In genomic region chr22:24752091-24752623, GRCh38 we compare ENCODE assay signal across 27 cellular contexts. TPM values are rescaled to one million over a fixed set of nuclear protein-coding genes. Genes with fewer than 3 reads are reported as not detected.
"Had no signal": no experiment of that assay in that cellular context is flagged by ENCODE, and none has a peak within 500 bp of the region (broad histone marks: within the 10 kb centered on the region; RNA-seq: fewer than 3 reads in every experiment).

No MANE protein-coding gene starts in this region.

- H3K4me1 ChIP-seq: ascending aorta, body of pancreas, SJSA1 had no signal

- H3K4me3 Mint-ChIP-seq: activated CD4-positive, alpha-beta T cell treated with anti-CD3 and anti-CD28 coated beads, Interleukin-2, amount 10 ng/mL, durations not matched to agents 24 days and 14 days; activated naive CD8-positive, alpha-beta T cell treated with anti-CD3 and anti-CD28 coated beads, Interleukin-2, amount 50 U/mL, for 24 hours; activated T-cell treated with anti-CD3 and anti-CD28 coated beads, Interleukin-2, amount 50 U/mL, for 4 hours; central memory CD8-positive, alpha-beta T cell had no signal

- H3K4me1 Mint-ChIP-seq: activated CD4-positive, alpha-beta T cell treated with anti-CD3 and anti-CD28 coated beads, Interleukin-2, amount 10 ng/mL, durations not matched to agents 24 days and 14 days had no signal

- H3K27ac ChIP-seq: ascending aorta, body of pancreas, SJSA1 had no signal

- H3K27ac Mint-ChIP-seq: activated CD4-positive, alpha-beta T cell treated with anti-CD3 and anti-CD28 coated beads, Interleukin-2, amount 10 ng/mL, durations not matched to agents 24 days and 14 days; activated naive CD4-positive, alpha-beta T cell treated with anti-CD3 and anti-CD28 coated beads, Interleukin-2, amount 50 U/mL, for 72 hours; activated naive CD8-positive, alpha-beta T cell treated with anti-CD3 and anti-CD28 coated beads, Interleukin-2, amount 50 U/mL, for 24 hours had no signal

- H3K9me3 ChIP-seq: ascending aorta, body of pancreas, SJSA1 had no signal

- H3K4me3 ChIP-seq: ascending aorta, body of pancreas, SJSA1 had no signal

- DNase-seq: activated CD4-positive, alpha-beta T cell treated with anti-CD3 and anti-CD28 coated beads, Interleukin-2, amount 10 ng/mL, durations not matched to agents 24 days and 14 days; activated CD4-positive, alpha-beta T cell treated with anti-CD3 and anti-CD28 coated beads, Interleukin-2, amount 50 U/mL, for 48 hours; activated CD4-positive, CD25-positive, alpha-beta regulatory T cell treated with anti-CD3 and anti-CD28 coated beads, Interleukin-2, amount 50 U/mL, for 72 hours; activated CD8-positive, alpha-beta memory T cell treated with anti-CD3 and anti-CD28 coated beads for 24 hours; activated effector memory CD4-positive, alpha-beta T cell treated with anti-CD3 and anti-CD28 coated beads, Interleukin-2, amount 50 U/mL, for 16 hours; activated naive CD4-positive, alpha-beta T cell treated with Interleukin-2 at 50 U/mL for 16 hours; activated naive CD8-positive, alpha-beta T cell treated with anti-CD3 and anti-CD28 coated beads, Interleukin-2, amount 50 U/mL, for 24 hours; activated T-cell treated with anti-CD3 and anti-CD28 coated beads, Interleukin-2, amount 50 U/mL, for 4 hours; amniotic stem cell; body of pancreas; NCI-H1048; NCI-H146; NCI-H187 treated with DMSO at 0.1 percent for 48 hours; NCI-H2081 treated with DMSO at 0.1 percent for 48 hours; NCI-H2227 treated with DMSO at 0.1 percent for 48 hours; PC-3; SHP77; SW 1271 had no signal

- H3K9me3 Mint-ChIP-seq: activated CD4-positive, alpha-beta T cell treated with anti-CD3 and anti-CD28 coated beads, Interleukin-2, amount 10 ng/mL, durations not matched to agents 24 days and 14 days; activated naive CD4-positive, alpha-beta T cell treated with anti-CD3 and anti-CD28 coated beads, Interleukin-2, amount 50 U/mL, for 72 hours; activated naive CD8-positive, alpha-beta T cell treated with anti-CD3 and anti-CD28 coated beads, Interleukin-2, amount 50 U/mL, for 24 hours; activated T-cell treated with anti-CD3 and anti-CD28 coated beads, Interleukin-2, amount 50 U/mL, for 4 hours; central memory CD8-positive, alpha-beta T cell had no signal

- H3K27me3 ChIP-seq: ascending aorta, body of pancreas had no signal

- H3K36me3 ChIP-seq: ascending aorta, SJSA1 had no signal

- H3K36me3 Mint-ChIP-seq: activated naive CD4-positive, alpha-beta T cell treated with anti-CD3 and anti-CD28 coated beads, Interleukin-2, amount 50 U/mL, for 72 hours had no signal

RNA-seq across cellular contexts. Expression of gene PIWIL3, which starts 22.4 kb away (rescaled TPM):
- total RNA-seq: activated CD4-positive, alpha-beta T cell treated with anti-CD3 and anti-CD28 coated beads, Interleukin-2, amount 10 ng/mL, durations not matched to agents 24 days and 14 days; activated naive CD4-positive, alpha-beta T cell treated with anti-CD3 and anti-CD28 coated beads, Interleukin-2, amount 50 U/mL, for 72 hours; activated T-cell treated with anti-CD3 and anti-CD28 coated beads, Interleukin-2, amount 50 U/mL, for 4 hours; ascending aorta; body of pancreas; bronchial epithelial cell; LHCN-M2; M059J; NCI-H460; PC-3; SJSA1; T-helper 1 cell treated with Interleukin-12 subunit alpha and Interleukin-12 subunit beta and Interleukin-4 antibody, amounts not matched to agents 30 ng/mL and 1 ng/mL, for 36 hours had no signal

RNA-seq across cellular contexts. Expression of gene SGSM1, which starts 53.9 kb away (rescaled TPM):
- total RNA-seq: bronchial epithelial cell, LHCN-M2, M059J, SJSA1 had no signal
